In genomic region chr12:56722832-56723231, GRCh38 we compare ENCODE assay signal across 9 cellular contexts. TPM values are rescaled to one million over a fixed set of nuclear protein-coding genes. Genes with fewer than 3 reads are reported as not detected.
DNase-seq lines count a peak whose midpoint lies in the region; ATAC-seq and TF ChIP-seq lines count a peak whose summit lies in the region.
"Had no signal": no experiment of that assay in that cellular context is flagged by ENCODE, and none has a peak within 500 bp of the region (broad histone marks: within the 10 kb centered on the region; RNA-seq: fewer than 3 reads in every experiment).

No MANE protein-coding gene starts in this region.

- H2AFZ ChIP-seq in PC-9 (no peak overlapping the region), trophoblast cell (ENCODE audit: insufficient read depth, low read length, poor library complexity) (no peak overlapping the region)

- H4K91ac ChIP-seq in trophoblast cell (ENCODE audit: low read depth, low read length): no peak overlapping the region

- H3K79me2 ChIP-seq in PC-9 (ENCODE audit: low read depth): peaks cover 66% of the 10 kb centered on the region
- peaks cover 30% of the 10 kb centered on the region for H3K79me2 ChIP-seq in trophoblast cell (ENCODE audit: control insufficient read depth, insufficient read depth, low read length, poor library complexity)

- H3K4ac ChIP-seq in trophoblast cell (ENCODE audit: low read depth, low read length): peak overlapping the region; percentile 81

- no peak overlapping the region for H2AK5ac ChIP-seq in trophoblast cell (ENCODE audit: low read length)

- TF ChIP-seq POLR2A in GM18505 (IDR thresholded peaks at IDR 0.05; ENCODE audit: borderline replicate concordance, extremely low read depth, insufficient read depth, insufficient read length) (no peak), gastroesophageal sphincter (IDR thresholded peaks at IDR 0.05) (no peak)

- H3K18ac ChIP-seq in trophoblast cell (ENCODE audit: low read length): no peak overlapping the region

- POLR2A ChIA-PET in PC-9 (lab: Charles Lee; ENCODE audit: unreplicated experiment): no interaction called here

- BruUV-seq in PC-9 (replicated peaks; lab: Mats Ljungman, UMichigan): no TSS peak

- H2BK5ac ChIP-seq in trophoblast cell (ENCODE audit: low read depth, low read length, poor library complexity): no peak overlapping the region

- H3K4me2 ChIP-seq in PC-9 (peak overlapping the region; percentile 98), trophoblast cell (ENCODE audit: low read length) (peak overlapping the region; percentile 49)

- no peak overlapping the region for H2BK120ac ChIP-seq in trophoblast cell (ENCODE audit: insufficient read depth, low read length, poor library complexity)

- H3K9me3 ChIP-seq in PC-9 (ENCODE audit: insufficient read depth, low read depth) (no peaks in the 10 kb centered on the region), trophoblast cell (ENCODE audit: insufficient read depth, low read depth, low read length) (no peaks in the 10 kb centered on the region), gastroesophageal sphincter (no peaks in the 10 kb centered on the region)
- H3K9me3 ChIP-seq: mucosa of descending colon had no signal

- H3K36me3 ChIP-seq in PC-9 (ENCODE audit: low read depth) (peaks cover 50% of the 10 kb centered on the region), trophoblast cell (ENCODE audit: control insufficient read depth in 1 of 2, insufficient read depth in 2 of 2, low read length in 2 of 2) (peaks cover 18 to 34% of the 10 kb centered on the region in 2 experiments), gastroesophageal sphincter (peaks cover 0 to 38% of the 10 kb centered on the region in 2 donors)

- ATAC-seq in GM18505 (IDR thresholded peaks at IDR 0.05; ENCODE audit: unreplicated experiment): no peak
- no peak for ATAC-seq in HG02884 (IDR thresholded peaks at IDR 0.05; ENCODE audit: unreplicated experiment)
- no peak for ATAC-seq in gastroesophageal sphincter
- ATAC-seq: mucosa of descending colon had no signal

- DNase-seq in PC-9: peak in 1 of 2 experiments; percentile 48
- no peak for DNase-seq in epithelial cell of proximal tubule (ENCODE audit: low read depth)
- peak; percentile 15 to 52 for DNase-seq in trophoblast cell
- DNase-seq in COLO829 (ENCODE audit: low spot score): no peak

- no peak overlapping the region for H4K12ac ChIP-seq in trophoblast cell (ENCODE audit: low read depth, low read length)

- peaks cover 14% of the 10 kb centered on the region for H3K79me1 ChIP-seq in trophoblast cell (ENCODE audit: low read length)

- CTCF ChIA-PET in PC-9 (lab: Charles Lee): interaction anchor here (1.6 kb wide), 1 partner anchor 86 kb away, joined by 5 read pairs; no protein-coding TSS in a partner anchor

- H3K4me3 ChIP-seq in GM08714 (ENCODE audit: low read length) (peak overlapping the region; percentile 87), PC-9 (peak overlapping the region; percentile 99), epithelial cell of proximal tubule (ENCODE audit: low read depth, low read length) (peak overlapping the region; percentile 65), trophoblast cell (ENCODE audit: low read depth, low read length) (no peak overlapping the region), gastroesophageal sphincter (peak overlapping the region in 1 of 2 donors; percentile 87)
- H3K4me3 ChIP-seq: mucosa of descending colon had no signal

- no peaks in the 10 kb centered on the region for H3K27me3 ChIP-seq in PC-9 (ENCODE audit: insufficient read depth, low read depth)
- no peaks in the 10 kb centered on the region for H3K27me3 ChIP-seq in trophoblast cell (ENCODE audit: insufficient read depth, low read length)
- H3K27me3 ChIP-seq in gastroesophageal sphincter: no peaks in the 10 kb centered on the region

- no peak overlapping the region for H3K14ac ChIP-seq in trophoblast cell (ENCODE audit: low read length)

- H3K9ac ChIP-seq in trophoblast cell (ENCODE audit: low read length): no peak overlapping the region

- no peak for TF ChIP-seq EP300 in gastroesophageal sphincter (IDR thresholded peaks at IDR 0.05)

- no peak overlapping the region for H2BK12ac ChIP-seq in trophoblast cell (ENCODE audit: low read length)

- H4K20me1 ChIP-seq in PC-9 (ENCODE audit: insufficient read depth): peaks cover 54% of the 10 kb centered on the region

- H3K27ac ChIP-seq in PC-9 (peak overlapping the region; percentile 94), trophoblast cell (ENCODE audit: low read depth, low read length) (peak overlapping the region; percentile 85), gastroesophageal sphincter (peak overlapping the region in 2 of 4 donors; percentile 18 to 89)

- H3K4me1 ChIP-seq in PC-9 (replicated peaks; ENCODE audit: insufficient read depth) (peaks cover 49% of the 10 kb centered on the region), trophoblast cell (ENCODE audit: control insufficient read depth in 1 of 2, insufficient read depth in 2 of 2, low read length in 2 of 2) (peaks cover 14 to 18% of the 10 kb centered on the region in 2 experiments), gastroesophageal sphincter (peaks cover 5 to 72% (median 43%) of the 10 kb centered on the region in 3 donors)

- H3K23ac ChIP-seq in trophoblast cell (ENCODE audit: low read length): no peak overlapping the region

- no peaks in the 10 kb centered on the region for H3K9me2 ChIP-seq in PC-9 (ENCODE audit: insufficient read depth)

- WGBS in trophoblast cell (ENCODE audit: extremely low coverage, insufficient coverage, insufficient read length): no CpG with 5 or more reads among the region's 4 CpGs
- WGBS in gastroesophageal sphincter (ENCODE audit: low coverage in 1 of 2), 2 donors: 30 to 65% methylated on average over 2 to 4 of the region's 4 CpGs

- intact Hi-C loops in PC-9 (cut with micrococcal nuclease; ENCODE audit: unreplicated experiment): loop anchor here (10.0 kb wide), 1 partner anchor 58 kb away; no protein-coding TSS in a partner anchor

- peaks cover 75% of the 10 kb centered on the region for H3F3A ChIP-seq in PC-9 (ENCODE audit: insufficient read depth, low read depth)

- TF ChIP-seq CTCF in PC-9 (conservative IDR thresholded peaks at IDR 0.05) (no peak), epithelial cell of proximal tubule (conservative IDR thresholded peaks at IDR 0.05; ENCODE audit: low read depth, low read length) (no peak), gastroesophageal sphincter (IDR thresholded peaks at IDR 0.05) (no peak)

- no peak overlapping the region for H4K8ac ChIP-seq in trophoblast cell (ENCODE audit: low read depth, low read length)

RNA-seq across cellular contexts. Expression of gene NACA, which starts 2.3 kb away (rescaled TPM):
- total RNA-seq in PC-9 (2021) (812 and 1,035 TPM in 2 replicates), epithelial cell of proximal tubule (1,115 and 1,158 TPM in 2 replicates), gastroesophageal sphincter (1,000 to 10,000 TPM; 1,080 to 1,809 (median 1,519) TPM)
- polyA plus RNA-seq in trophoblast cell (2013): 1,910 and 1,942 TPM in 2 replicates

RNA-seq across cellular contexts. Expression of gene PRIM1, which starts 29.3 kb away (rescaled TPM):
- total RNA-seq in PC-9 (2021): 27.2 and 35.8 TPM in 2 replicates
- 19.1 and 32.2 TPM in 2 replicates for total RNA-seq in epithelial cell of proximal tubule
- 12.5 and 13.4 TPM in 2 replicates for polyA plus RNA-seq in trophoblast cell (2013)
- total RNA-seq in gastroesophageal sphincter: 10 to 100 TPM in 1 of 4 donors, 1 to 10 TPM in 3; 2.6 to 13.0 (median 5.1) TPM

RNA-seq across cellular contexts. Expression of gene PTGES3, which starts 34.7 kb away (rescaled TPM):
- total RNA-seq in PC-9 (2021) (227 and 322 TPM in 2 replicates), epithelial cell of proximal tubule (110 and 203 TPM in 2 replicates), gastroesophageal sphincter (100 to 1,000 TPM in 2 of 4 donors, 10 to 100 TPM in 2; 73.5 to 115 (median 104) TPM)
- 298 and 301 TPM in 2 replicates for polyA plus RNA-seq in trophoblast cell (2013)

RNA-seq across cellular contexts. Expression of gene HSD17B6, which starts 40.3 kb away (rescaled TPM):
- 2.1 and 2.2 TPM in 2 replicates for total RNA-seq in PC-9 (2021)
- total RNA-seq in epithelial cell of proximal tubule: 0.36 and 0.81 TPM in 2 replicates
- 0.55 and 0.82 TPM in 2 replicates for polyA plus RNA-seq in trophoblast cell (2013)
- total RNA-seq in gastroesophageal sphincter: 1 to 10 TPM in 3 of 4 donors, not detected in 1; 2.6 to 6.6 (median 5.2) TPM

Comparison
In these comparisons a context has a peak if more than half of its experiments do, and no peak if none do; other contexts are left out.
1. DNase-seq: peak in trophoblast cell (2 of 2); none in epithelial cell of proximal tubule (single experiment) and COLO829 (single experiment).